In genomic region chr10:103814626-103815370, GRCh38 we compare ENCODE assay signal across 22 cellular contexts. TPM values are rescaled to one million over a fixed set of nuclear protein-coding genes. Genes with fewer than 3 reads are reported as not detected.
DNase-seq lines count a peak whose midpoint lies in the region; ATAC-seq and TF ChIP-seq lines count a peak whose summit lies in the region.
"Had no signal": no experiment of that assay in that cellular context is flagged by ENCODE, and none has a peak within 500 bp of the region (broad histone marks: within the 10 kb centered on the region; RNA-seq: fewer than 3 reads in every experiment).

No MANE protein-coding gene starts in this region.

- no peaks in the 10 kb centered on the region for H3K36me3 ChIP-seq in gastrocnemius medialis
- H3K36me3 ChIP-seq: esophagus squamous epithelium, ovary, uterus had no signal

- no peak overlapping the region for H3K4me3 ChIP-seq in fibroblast of villous mesenchyme (ENCODE audit: low read depth, low read length)
- H3K4me3 ChIP-seq in gastrocnemius medialis: no peak overlapping the region
- H3K4me3 ChIP-seq: dorsolateral prefrontal cortex, esophagus squamous epithelium, ovary, uterus had no signal

- DNase-seq in AG09319 (ENCODE audit: extremely low read depth, low read depth): peak; percentile 16
- DNase-seq in M059J (ENCODE audit: low read depth): peak; percentile 71
- peak; percentile 48 for DNase-seq in fibroblast of villous mesenchyme (ENCODE audit: low read depth)
- DNase-seq in gastrocnemius medialis: no peak
- DNase-seq in CD14-positive monocyte (ENCODE audit: low spot score): no peak
- no peak for DNase-seq in activated CD4-positive, CD25-positive, alpha-beta regulatory T cell (lab: John Stamatoyannopoulos, UW)
- DNase-seq in NCI-H1417 (lab: John Stamatoyannopoulos, UW): no peak
- DNase-seq: activated CD4-positive, alpha-beta T cell treated with anti-CD3 and anti-CD28 coated beads for 48 hours; activated naive CD4-positive, alpha-beta T cell treated with anti-CD3 and anti-CD28 coated beads for 36 hours; esophagus squamous epithelium; GF-D8; H7; kidney glomerular epithelial cell; NCI-H1694; NCI-H510A treated with DMSO at 0.1 percent for 48 hours; ovary; stimulated activated CD4-positive, alpha-beta T cell treated with anti-CD3 and anti-CD28 coated beads, Interleukin-12 subunit alpha, Interleukin-12 subunit beta, amount 100 ng/mL, for 4 hours; stimulated activated naive B cell treated with anti-CD40 and anti-IgM and Interleukin-4, amounts not matched to agents 10 μg/mL and 1 μg/mL and 100 μg/mL, for 72 hours; uterus had no signal

- H3K27ac Mint-ChIP-seq in CD14-positive monocyte: no peak overlapping the region
- H3K27ac Mint-ChIP-seq: activated naive CD4-positive, alpha-beta T cell treated with anti-CD3 and anti-CD28 coated beads for 36 hours; stimulated activated naive B cell treated with anti-CD40 and anti-IgM and Interleukin-4, amounts not matched to agents 10 μg/mL and 1 μg/mL and 100 μg/mL, for 72 hours had no signal

- intact Hi-C loops in gastrocnemius medialis (cut with DNase I; ENCODE audit: low total_unique reads): loop anchor here (5.0 kb wide), 1 partner anchor 43 kb away; the partner anchor contains the start of gene SH3PXD2A
- intact Hi-C loops in CD14-positive monocyte (cut with micrococcal nuclease): no loop called here

- no peak for TF ChIP-seq CTCF in AG09319 (IDR thresholded peaks at IDR 0.05; ENCODE audit: low read depth, low read length)
- no peak for TF ChIP-seq CTCF in fibroblast of villous mesenchyme (IDR thresholded peaks at IDR 0.05; ENCODE audit: insufficient read depth, low read depth, low read length)
- TF ChIP-seq CTCF in gastrocnemius medialis (IDR thresholded peaks at IDR 0.05 in 4 of 5, conservative IDR thresholded peaks at IDR 0.05 in 1 of 5): no peak
- TF ChIP-seq CTCF in CD14-positive monocyte (IDR thresholded peaks at IDR 0.05): no peak

- H3K27ac ChIP-seq in gastrocnemius medialis: peak overlapping the region in 3 of 4 donors; percentile 4 to 52 (median 19)
- H3K27ac ChIP-seq: dorsolateral prefrontal cortex, esophagus squamous epithelium, ovary, uterus had no signal

- no peaks in the 10 kb centered on the region for H3K9me3 ChIP-seq in gastrocnemius medialis
- H3K9me3 ChIP-seq: esophagus squamous epithelium, ovary, uterus had no signal

- TF ChIP-seq POLR2A in gastrocnemius medialis (IDR thresholded peaks at IDR 0.05): no peak

- in situ Hi-C loops in gastrocnemius medialis (cut with MboI; ENCODE audit: low sequenced_read_pairs in 4 of 4): no loop called here

- H3K4me1 Mint-ChIP-seq in CD14-positive monocyte: no peaks in the 10 kb centered on the region

- no peaks in the 10 kb centered on the region for H3K27me3 ChIP-seq in gastrocnemius medialis
- H3K27me3 ChIP-seq: dorsolateral prefrontal cortex, esophagus squamous epithelium, ovary, uterus had no signal

- no peak overlapping the region for H3K4me3 Mint-ChIP-seq in CD14-positive monocyte
- H3K4me3 Mint-ChIP-seq: activated naive CD4-positive, alpha-beta T cell treated with anti-CD3 and anti-CD28 coated beads for 36 hours; stimulated activated naive B cell treated with anti-CD40 and anti-IgM and Interleukin-4, amounts not matched to agents 10 μg/mL and 1 μg/mL and 100 μg/mL, for 72 hours had no signal

- no peaks in the 10 kb centered on the region for H3K9me3 Mint-ChIP-seq in CD14-positive monocyte
- H3K9me3 Mint-ChIP-seq: activated naive CD4-positive, alpha-beta T cell treated with anti-CD3 and anti-CD28 coated beads for 36 hours; stimulated activated naive B cell treated with anti-CD40 and anti-IgM and Interleukin-4, amounts not matched to agents 10 μg/mL and 1 μg/mL and 100 μg/mL, for 72 hours had no signal

- H3K4me1 ChIP-seq in gastrocnemius medialis: peaks cover 33 to 43% of the 10 kb centered on the region in 2 donors
- H3K4me1 ChIP-seq: uterus had no signal

- no peak for ATAC-seq in gastrocnemius medialis
- no peak for ATAC-seq in GM18909 (IDR thresholded peaks at IDR 0.05; ENCODE audit: poor library complexity, unreplicated experiment)
- ATAC-seq: SK-N-SH treated with all-trans-retinoic acid at 6 μM for 48 hours; stimulated activated naive B cell treated with anti-CD40 and anti-IgM and Interleukin-4, amounts not matched to agents 10 μg/mL and 1 μg/mL and 100 μg/mL, for 72 hours had no signal

- no peaks in the 10 kb centered on the region for H3K36me3 Mint-ChIP-seq in CD14-positive monocyte
- H3K36me3 Mint-ChIP-seq: stimulated activated naive B cell treated with anti-CD40 and anti-IgM and Interleukin-4, amounts not matched to agents 10 μg/mL and 1 μg/mL and 100 μg/mL, for 72 hours had no signal

- peaks cover 7 to 11% (median 7%) of the 10 kb centered on the region in 3 donors for H3K27me3 Mint-ChIP-seq in CD14-positive monocyte (ENCODE audit: low read depth in 3 of 3)

RNA-seq across cellular contexts. Expression of gene SH3PXD2A, which starts 40.6 kb away (rescaled TPM):
- total RNA-seq in M059J (2014; rRNA removed; shearing (Covaris generic)): 1.7 and 5.0 TPM in 2 replicates
- total RNA-seq in fibroblast of villous mesenchyme: 58.3 and 64.4 TPM in 2 replicates
- total RNA-seq in gastrocnemius medialis: 10 to 100 TPM in 2 of 4 donors, 1 to 10 TPM in 2; 6.2 to 16.8 (median 11.4) TPM
- under 1 TPM; 0.01 to 0.05 TPM for polyA plus RNA-seq in CD14-positive monocyte

Comparison
In these comparisons a context has a peak if more than half of its experiments do, and no peak if none do; other contexts are left out.
1. DNase-seq: peak in AG09319 (single experiment), M059J (single experiment) and fibroblast of villous mesenchyme (single experiment); none in gastrocnemius medialis (0 of 2), CD14-positive monocyte (single experiment), activated CD4-positive, CD25-positive, alpha-beta regulatory T cell (0 of 4) and NCI-H1417 (0 of 3).